ENCODE assay signal across 28 cellular contexts in the genomic region with DNA sequence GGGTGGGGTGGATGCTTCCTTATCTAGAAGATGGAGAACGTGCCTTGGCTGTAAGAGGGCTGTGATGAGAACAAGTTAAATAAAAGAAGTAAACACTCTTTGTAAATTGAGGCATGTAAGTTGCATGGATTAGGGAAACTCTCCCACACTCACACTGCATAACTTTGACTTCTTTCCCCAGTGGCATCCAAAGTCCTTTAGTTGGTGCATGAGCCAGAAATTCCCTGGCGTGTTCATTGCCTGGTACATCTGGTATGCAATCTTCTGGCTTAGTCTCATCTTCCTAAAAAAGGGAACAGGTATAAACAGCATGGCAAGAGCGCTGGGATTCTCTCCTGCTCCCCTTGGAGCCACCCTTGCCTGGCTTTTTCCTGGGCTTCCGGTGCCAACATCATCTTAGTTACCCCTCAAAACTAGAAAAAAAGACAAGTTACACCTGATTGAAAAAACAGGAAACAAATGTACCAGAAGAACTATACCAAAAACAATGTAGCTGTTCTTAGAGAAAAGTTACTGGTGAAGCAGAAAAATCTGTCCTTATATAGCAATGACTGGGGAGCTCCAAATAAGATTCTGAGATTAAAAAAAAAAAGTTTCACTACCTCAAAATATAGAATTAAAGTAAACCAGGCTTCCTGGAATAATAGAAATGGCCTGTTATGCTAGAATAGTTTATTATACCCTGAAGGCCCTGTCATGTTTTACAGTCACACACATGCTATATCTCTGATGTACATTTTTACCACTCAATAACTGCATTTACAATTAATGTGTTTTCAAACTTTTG. TPM values are rescaled to one million over a fixed set of nuclear protein-coding genes. Genes with fewer than 3 reads are reported as not detected.
DNase-seq lines count a peak whose midpoint lies in the region; ATAC-seq and TF ChIP-seq lines count a peak whose summit lies in the region.
"Had no signal": no experiment of that assay in that cellular context is flagged by ENCODE, and none has a peak within 500 bp of the region (broad histone marks: within the 10 kb centered on the region; RNA-seq: fewer than 3 reads in every experiment).

No MANE protein-coding gene starts in this region.

- intact Hi-C loops in Right ventricle myocardium superior (cut with DNase I), result no loop called here
- intact Hi-C loops in activated B cell treated with CpG ODN at 0.5 μM for 24 hours (cut with micrococcal nuclease), result loop anchor here (1.0 kb wide), 2 partner anchors 8 to 37 kb away; a partner anchor contains a TSS
- intact Hi-C loops in transverse colon (cut with DNase I; ENCODE audit: low total_unique reads), result no loop called here

- H3K9me3 ChIP-seq in right atrium auricular region (no peaks in the 10 kb centered on the region), transverse colon (no peaks in the 10 kb centered on the region)
- H3K9me3 ChIP-seq: A549, ascending aorta, sigmoid colon, testis, vagina had no signal

- ATAC-seq in Right ventricle myocardium superior (ENCODE audit: poor library complexity), result peak; percentile 87
- peak; percentile 83 for ATAC-seq in activated B cell treated with CpG ODN at 0.5 μM for 24 hours (ENCODE audit: low read depth)
- peak; percentile 77 for ATAC-seq in left lobe of liver
- ATAC-seq in HG03432 (IDR thresholded peaks at IDR 0.05; ENCODE audit: unreplicated experiment), result no peak
- ATAC-seq: A549; stimulated activated naive CD8-positive, alpha-beta T cell treated with anti-CD3 and anti-CD28 coated beads, Interleukin-15, Interleukin-2, amounts not matched to agents 100 U/mL and 50 U/mL, for 24 hours; WTC11 had no signal

- peaks cover 50% of the 10 kb centered on the region for H3K36me3 ChIP-seq in right atrium auricular region
- peaks cover 0 to 71% (median 27%) of the 10 kb centered on the region in 4 donors for H3K36me3 ChIP-seq in transverse colon

- no peak for DNase-seq in Right ventricle myocardium superior
- DNase-seq in right atrium auricular region (ENCODE audit: low spot score), result no peak
- no peak for DNase-seq in activated B cell treated with CpG ODN at 0.5 μM for 24 hours
- DNase-seq in left lobe of liver (ENCODE audit: low spot score), result no peak
- no peak for DNase-seq in AML-193 (lab: John Stamatoyannopoulos, UW)
- DNase-seq in transverse colon, result no peak
- DNase-seq in COLO668 (lab: John Stamatoyannopoulos, UW; ENCODE audit: unreplicated experiment), result no peak
- DNase-seq: activated CD4-positive, alpha-beta T cell treated with anti-CD3 and anti-CD28 coated beads, Interleukin-2, amount 50 U/mL, for 4 hours; activated CD8-positive, alpha-beta memory T cell treated with anti-CD3 and anti-CD28 coated beads, Interleukin-2, amount 50 U/mL, for 4 hours; activated effector memory CD4-positive, alpha-beta T cell treated with Interleukin-2 at 50 U/mL for 16 hours; GDM1; H7; KBM-7; kidney glomerular epithelial cell; NCI-H1417 treated with DMSO at 0.1 percent for 48 hours; NCI-H2081 treated with DMSO at 0.1 percent for 48 hours; NCI-H226; sigmoid colon; stimulated activated naive CD8-positive, alpha-beta T cell treated with anti-CD3 and anti-CD28 coated beads, Interleukin-15, Interleukin-2, amounts not matched to agents 100 U/mL and 50 U/mL, for 24 hours; testis had no signal

- H3K36me3 Mint-ChIP-seq in activated B cell treated with CpG ODN at 0.5 μM for 24 hours (ENCODE audit: low read depth), result peaks cover 87% of the 10 kb centered on the region

- peak overlapping the region; percentile 67 for H3K4me3 Mint-ChIP-seq in activated B cell treated with CpG ODN at 0.5 μM for 24 hours
- H3K4me3 Mint-ChIP-seq: activated naive CD8-positive, alpha-beta T cell; WTC11 had no signal

- H3K4me1 ChIP-seq in right atrium auricular region (no peaks in the 10 kb centered on the region), transverse colon (no peaks in the 10 kb centered on the region)
- H3K4me1 ChIP-seq: A549, ascending aorta, testis, vagina had no signal

- CTCF ChIA-PET in activated B cell treated with CpG ODN at 0.5 μM for 24 hours (lab: Charles Lee), result interaction anchor here (1.8 kb wide), 1 partner anchor 9 kb away, joined by 16 read pairs; a partner anchor contains a TSS

- peaks cover 59% of the 10 kb centered on the region for H3K4me1 Mint-ChIP-seq in activated B cell treated with CpG ODN at 0.5 μM for 24 hours
- H3K4me1 Mint-ChIP-seq: WTC11 had no signal

- H3K9me3 Mint-ChIP-seq in activated B cell treated with CpG ODN at 0.5 μM for 24 hours, result no peaks in the 10 kb centered on the region
- H3K9me3 Mint-ChIP-seq: WTC11 had no signal

- TF ChIP-seq CTCF in right atrium auricular region (IDR thresholded peaks at IDR 0.05) (no peak), activated B cell treated with CpG ODN at 0.5 μM for 24 hours (IDR thresholded peaks at IDR 0.05) (no peak), transverse colon (IDR thresholded peaks at IDR 0.05) (no peak)

- peak overlapping the region; percentile 95 for H3K27ac Mint-ChIP-seq in activated B cell treated with CpG ODN at 0.5 μM for 24 hours
- H3K27ac Mint-ChIP-seq: activated naive CD8-positive, alpha-beta T cell; WTC11 had no signal

- TF ChIP-seq EP300 in transverse colon (IDR thresholded peaks at IDR 0.05; ENCODE audit: low read depth), result no peak

- TF ChIP-seq POLR2A in transverse colon (IDR thresholded peaks at IDR 0.05), result no peak

- in situ Hi-C loops in transverse colon (cut with MboI; ENCODE audit: low pct_ligation_motif_present in 1 of 4, low pct_unique_long_range_greater_than_20kb in 1 of 4, low sequenced_read_pairs in 3 of 4), result no loop called here

- H3K4me3 ChIP-seq in right atrium auricular region (no peak overlapping the region), transverse colon (no peak overlapping the region)
- H3K4me3 ChIP-seq: A549, ascending aorta, cardiac muscle cell, coronary artery, sigmoid colon, testis, vagina had no signal

- POLR2A ChIA-PET in activated B cell treated with CpG ODN at 0.5 μM for 24 hours (lab: Charles Lee), result interaction anchor here (0.7 to 3.2 kb wide), 7 partner anchors 9 to 299 kb away, joined by 3 to 36 read pairs (median 3); a partner anchor contains a TSS

- H3K27me3 ChIP-seq in right atrium auricular region (no peaks in the 10 kb centered on the region), transverse colon (no peaks in the 10 kb centered on the region)
- H3K27me3 ChIP-seq: ascending aorta, cardiac muscle cell, sigmoid colon, testis, vagina had no signal

- WGBS in transverse colon (ENCODE audit: low coverage in 1 of 2), 2 donors, result 68 to 97% methylated on average over 3 to 4 of the region's 4 CpGs

- H3K27ac ChIP-seq in right atrium auricular region (peak overlapping the region in 1 of 2 donors; percentile 62), transverse colon (no peak overlapping the region)
- H3K27ac ChIP-seq: A549, ascending aorta, cardiac muscle cell, coronary artery, testis, vagina had no signal

- H3K27me3 Mint-ChIP-seq in activated B cell treated with CpG ODN at 0.5 μM for 24 hours, result no peaks in the 10 kb centered on the region
- H3K27me3 Mint-ChIP-seq: activated naive CD8-positive, alpha-beta T cell had no signal

RNA-seq across cellular contexts. Expression of a gene that starts 9.9 kb away (rescaled TPM):
- total RNA-seq in Right ventricle myocardium superior, result 20.1 TPM
- 10 to 100 TPM; 16.3 to 19.8 TPM for total RNA-seq in right atrium auricular region
- 27.4 and 29.6 TPM in 2 replicates for total RNA-seq in activated B cell treated with CpG ODN at 0.5 μM for 24 hours
- total RNA-seq in left lobe of liver, result 4.6 TPM
- 10 to 100 TPM in 3 of 4 donors, 1 to 10 TPM in 1; 2.0 to 55.7 (median 14.6) TPM for total RNA-seq in transverse colon

RNA-seq across cellular contexts. Expression of a gene that starts 30.0 kb away (rescaled TPM):
- total RNA-seq in Right ventricle myocardium superior, result 8.7 TPM
- total RNA-seq in right atrium auricular region, result 10 to 100 TPM; 13.3 to 13.8 TPM
- total RNA-seq in activated B cell treated with CpG ODN at 0.5 μM for 24 hours, result 18.3 and 18.6 TPM in 2 replicates
- 6.3 TPM for total RNA-seq in left lobe of liver
- 10 to 100 TPM in 3 of 4 donors, 1 to 10 TPM in 1; 8.6 to 22.5 (median 15.8) TPM for total RNA-seq in transverse colon

RNA-seq across cellular contexts. Expression of a gene that starts 36.8 kb away (rescaled TPM):
- total RNA-seq in Right ventricle myocardium superior, result 21.6 TPM
- total RNA-seq in right atrium auricular region, result 10 to 100 TPM; 15.4 to 15.6 TPM
- 37.1 and 40.7 TPM in 2 replicates for total RNA-seq in activated B cell treated with CpG ODN at 0.5 μM for 24 hours
- 7.3 TPM for total RNA-seq in left lobe of liver
- total RNA-seq in transverse colon, result 100 to 1,000 TPM in 1 of 4 donors, 10 to 100 TPM in 2, 1 to 10 TPM in 1; 9.0 to 115 (median 55.7) TPM
